In the genomic region with DNA sequence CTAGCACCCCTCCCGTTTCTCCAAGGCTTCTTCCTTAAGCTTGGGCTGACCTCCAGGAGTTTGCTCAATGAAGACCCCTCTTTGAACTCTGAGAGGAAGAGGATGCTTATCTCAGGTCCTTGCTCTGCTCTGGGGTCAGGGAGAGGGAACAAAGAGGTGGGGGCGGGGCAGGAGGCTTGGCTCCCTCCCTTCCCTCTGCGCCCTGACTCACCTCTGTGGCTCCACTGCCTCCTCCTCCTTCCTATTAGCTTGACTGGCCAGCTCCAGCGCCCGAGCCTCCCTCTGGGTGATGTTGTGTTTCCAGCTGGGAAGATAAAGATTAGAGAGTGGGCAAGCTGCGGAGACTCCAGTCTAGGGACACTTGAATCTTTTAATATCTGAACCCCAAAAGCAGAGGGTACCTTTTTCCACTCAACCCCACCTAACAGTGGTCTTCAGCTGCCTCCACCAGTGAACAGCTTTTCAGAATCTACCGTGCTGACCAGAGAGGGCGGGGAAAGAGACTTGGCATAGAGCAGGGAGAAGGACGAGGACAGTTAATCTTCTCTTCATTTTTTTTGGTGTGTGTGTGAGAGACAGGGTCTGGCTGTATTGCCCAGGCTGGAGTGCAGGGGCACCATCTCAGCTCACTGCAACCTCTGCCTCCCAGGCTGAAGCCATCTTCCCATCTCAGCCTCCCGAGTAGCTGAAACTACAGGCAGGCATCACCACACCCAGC, we compare ENCODE assay signal across 2 cellular contexts.
A peak's percentile ranks its signal among the peaks of the same experiment; 100 is the strongest.
TF ChIP-seq lines count a peak whose summit lies in the region.

No MANE protein-coding gene starts in this region.

TF ChIP-seq in IMR-90, 13 proteins besides CTCF, POLR2A, EP300 and RAD21:
- no peak for TF ChIP-seq NFE2L2 (IDR thresholded peaks at IDR 0.05; ENCODE audit: low read depth, low read length)
- no peak for TF ChIP-seq CEBPB (IDR thresholded peaks at IDR 0.05; ENCODE audit: low read depth, low read length)
- TF ChIP-seq ELK1 (IDR thresholded peaks at IDR 0.05; ENCODE audit: borderline replicate concordance, low read depth, low read length) = no peak
- no peak for TF ChIP-seq RFX5 (IDR thresholded peaks at IDR 0.05; ENCODE audit: low read depth, low read length)
- no peak for TF ChIP-seq MAFK (IDR thresholded peaks at IDR 0.05; ENCODE audit: low read depth, low read length)
- peak; percentile 64; the same call in 1 of the 2 replicates for TF ChIP-seq MAZ (IDR thresholded peaks at IDR 0.05; ENCODE audit: borderline replicate concordance, low read depth, low read length)
- TF ChIP-seq CHD1 (IDR thresholded peaks at IDR 0.05; ENCODE audit: low read depth, low read length) = no peak
- TF ChIP-seq SMC3 (IDR thresholded peaks at IDR 0.05; ENCODE audit: low read depth, low read length) = peak; percentile 9; the same call in 1 of the 2 replicates
- TF ChIP-seq BHLHE40 (IDR thresholded peaks at IDR 0.05; ENCODE audit: low read depth, low read length) = no peak
- no peak for TF ChIP-seq RCOR1 (IDR thresholded peaks at IDR 0.05; ENCODE audit: insufficient replicate concordance, low read length)
- no peak for TF ChIP-seq FOS (IDR thresholded peaks at IDR 0.05; ENCODE audit: low read depth, low read length)
- TF ChIP-seq, protein P1, sequence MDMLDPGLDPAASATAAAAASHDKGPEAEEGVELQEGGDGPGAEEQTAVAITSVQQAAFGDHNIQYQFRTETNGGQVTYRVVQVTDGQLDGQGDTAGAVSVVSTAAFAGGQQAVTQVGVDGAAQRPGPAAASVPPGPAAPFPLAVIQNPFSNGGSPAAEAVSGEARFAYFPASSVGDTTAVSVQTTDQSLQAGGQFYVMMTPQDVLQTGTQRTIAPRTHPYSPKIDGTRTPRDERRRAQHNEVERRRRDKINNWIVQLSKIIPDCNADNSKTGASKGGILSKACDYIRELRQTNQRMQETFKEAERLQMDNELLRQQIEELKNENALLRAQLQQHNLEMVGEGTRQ (IDR thresholded peaks at IDR 0.05; ENCODE audit: low read depth, low read length) = no peak
- no peak for TF ChIP-seq MXI1 (IDR thresholded peaks at IDR 0.05; ENCODE audit: borderline replicate concordance, low read depth, low read length)
TF ChIP-seq in IMR-90: peak in this region for 2.

TF ChIP-seq in K562, 482 proteins besides CTCF, POLR2A, EP300 and RAD21 (continues in another document):
- TF ChIP-seq ARID3B (CRISPR knock-in tag; IDR thresholded peaks at IDR 0.05; ENCODE audit: borderline replicate concordance) = no peak
- TF ChIP-seq NR2C2 (CRISPR knock-in tag; IDR thresholded peaks at IDR 0.05) = no peak
- TF ChIP-seq NR2C2 (tag; IDR thresholded peaks at IDR 0.05) = peak; percentile 59
- TF ChIP-seq ARID3A (IDR thresholded peaks at IDR 0.05; ENCODE audit: borderline replicate concordance, low read depth, low read length) = no peak
- TF ChIP-seq BCOR (IDR thresholded peaks at IDR 0.05) = peak; percentile 43; the same call in 1 of the 2 replicates
- TF ChIP-seq NCOA4 (IDR thresholded peaks at IDR 0.05; ENCODE audit: partially characterized antibody) = no peak
- TF ChIP-seq NR2C1 (IDR thresholded peaks at IDR 0.05) = peak; percentile 29; the same call in 1 of the 2 replicates
- no peak for TF ChIP-seq NR2C1 (tag; IDR thresholded peaks at IDR 0.05)
- TF ChIP-seq NRF1 (conservative IDR thresholded peaks at IDR 0.05 in 1 of 2, IDR thresholded peaks at IDR 0.05 in 1 of 2) = peak in 1 of 2 experiments; percentile 14; a peak in 1 of 4 replicates
- peak; percentile 84; the same call in 1 of the 2 replicates for TF ChIP-seq ZBTB7A (IDR thresholded peaks at IDR 0.05; ENCODE audit: borderline replicate concordance, control insufficient read depth, low read depth, low read length)
- TF ChIP-seq KAT7 (CRISPR knock-in tag; IDR thresholded peaks at IDR 0.05; ENCODE audit: borderline replicate concordance) = no peak
- TF ChIP-seq ZNF12 (CRISPR knock-in tag; IDR thresholded peaks at IDR 0.05) = no peak
- 0 out of 4 replicates have a peak, but pooled peaks of 1 of the 2 experiments have one; percentile 45 for TF ChIP-seq KDM4B (IDR thresholded peaks at IDR 0.05; ENCODE audit: borderline replicate concordance in 2 of 2, low read depth in 1 of 2)
- TF ChIP-seq ZNF197 (CRISPR knock-in tag; IDR thresholded peaks at IDR 0.05; ENCODE audit: low read depth) = no peak
- TF ChIP-seq SOX6 (IDR thresholded peaks at IDR 0.05) = peak; percentile 51
- no peak for TF ChIP-seq ATF6 (CRISPR knock-in tag; IDR thresholded peaks at IDR 0.05)
- TF ChIP-seq, protein P2, sequence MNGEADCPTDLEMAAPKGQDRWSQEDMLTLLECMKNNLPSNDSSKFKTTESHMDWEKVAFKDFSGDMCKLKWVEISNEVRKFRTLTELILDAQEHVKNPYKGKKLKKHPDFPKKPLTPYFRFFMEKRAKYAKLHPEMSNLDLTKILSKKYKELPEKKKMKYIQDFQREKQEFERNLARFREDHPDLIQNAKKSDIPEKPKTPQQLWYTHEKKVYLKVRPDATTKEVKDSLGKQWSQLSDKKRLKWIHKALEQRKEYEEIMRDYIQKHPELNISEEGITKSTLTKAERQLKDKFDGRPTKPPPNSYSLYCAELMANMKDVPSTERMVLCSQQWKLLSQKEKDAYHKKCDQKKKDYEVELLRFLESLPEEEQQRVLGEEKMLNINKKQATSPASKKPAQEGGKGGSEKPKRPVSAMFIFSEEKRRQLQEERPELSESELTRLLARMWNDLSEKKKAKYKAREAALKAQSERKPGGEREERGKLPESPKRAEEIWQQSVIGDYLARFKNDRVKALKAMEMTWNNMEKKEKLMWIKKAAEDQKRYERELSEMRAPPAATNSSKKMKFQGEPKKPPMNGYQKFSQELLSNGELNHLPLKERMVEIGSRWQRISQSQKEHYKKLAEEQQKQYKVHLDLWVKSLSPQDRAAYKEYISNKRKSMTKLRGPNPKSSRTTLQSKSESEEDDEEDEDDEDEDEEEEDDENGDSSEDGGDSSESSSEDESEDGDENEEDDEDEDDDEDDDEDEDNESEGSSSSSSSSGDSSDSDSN (IDR thresholded peaks at IDR 0.05; ENCODE audit: borderline replicate concordance in 1 of 2, low read depth in 2 of 2, low read length in 2 of 2) = 0 out of 4 replicates have a peak, but pooled peaks of 1 of the 2 experiments have one; percentile 62
- TF ChIP-seq, protein P3, sequence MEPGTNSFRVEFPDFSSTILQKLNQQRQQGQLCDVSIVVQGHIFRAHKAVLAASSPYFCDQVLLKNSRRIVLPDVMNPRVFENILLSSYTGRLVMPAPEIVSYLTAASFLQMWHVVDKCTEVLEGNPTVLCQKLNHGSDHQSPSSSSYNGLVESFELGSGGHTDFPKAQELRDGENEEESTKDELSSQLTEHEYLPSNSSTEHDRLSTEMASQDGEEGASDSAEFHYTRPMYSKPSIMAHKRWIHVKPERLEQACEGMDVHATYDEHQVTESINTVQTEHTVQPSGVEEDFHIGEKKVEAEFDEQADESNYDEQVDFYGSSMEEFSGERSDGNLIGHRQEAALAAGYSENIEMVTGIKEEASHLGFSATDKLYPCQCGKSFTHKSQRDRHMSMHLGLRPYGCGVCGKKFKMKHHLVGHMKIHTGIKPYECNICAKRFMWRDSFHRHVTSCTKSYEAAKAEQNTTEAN (CRISPR knock-in tag; IDR thresholded peaks at IDR 0.05) = no peak
- TF ChIP-seq ATF4 (CRISPR knock-in tag; IDR thresholded peaks at IDR 0.05) = no peak
- 0 out of 2 replicates have a peak, but pooled peaks have one; percentile 26 for TF ChIP-seq ZEB2 (IDR thresholded peaks at IDR 0.05)
- TF ChIP-seq YY1 (IDR thresholded peaks at IDR 0.05; ENCODE audit: borderline replicate concordance in 1 of 3, control insufficient read depth in 1 of 3, extremely low read depth in 1 of 3, insufficient read depth in 3 of 3, insufficient read length in 1 of 3, insufficient replicate concordance in 2 of 3, low read depth in 1 of 3, low read length in 2 of 3) = no peak
- TF ChIP-seq EHMT2 (IDR thresholded peaks at IDR 0.05) = no peak
- TF ChIP-seq SMARCA5 (IDR thresholded peaks at IDR 0.05) = 0 out of 2 replicates have a peak, but pooled peaks have one; percentile 60
- peak; percentile 47; the same call in 1 of the 2 replicates for TF ChIP-seq ZNF263 (CRISPR knock-in tag; IDR thresholded peaks at IDR 0.05; ENCODE audit: borderline replicate concordance)
- TF ChIP-seq EGR1 (conservative IDR thresholded peaks at IDR 0.05) = peak; percentile 61
- TF ChIP-seq PKNOX1 (IDR thresholded peaks at IDR 0.05) = no peak
- TF ChIP-seq PHB (CRISPR knock-in tag; IDR thresholded peaks at IDR 0.05) = no peak
- TF ChIP-seq, protein P4, sequence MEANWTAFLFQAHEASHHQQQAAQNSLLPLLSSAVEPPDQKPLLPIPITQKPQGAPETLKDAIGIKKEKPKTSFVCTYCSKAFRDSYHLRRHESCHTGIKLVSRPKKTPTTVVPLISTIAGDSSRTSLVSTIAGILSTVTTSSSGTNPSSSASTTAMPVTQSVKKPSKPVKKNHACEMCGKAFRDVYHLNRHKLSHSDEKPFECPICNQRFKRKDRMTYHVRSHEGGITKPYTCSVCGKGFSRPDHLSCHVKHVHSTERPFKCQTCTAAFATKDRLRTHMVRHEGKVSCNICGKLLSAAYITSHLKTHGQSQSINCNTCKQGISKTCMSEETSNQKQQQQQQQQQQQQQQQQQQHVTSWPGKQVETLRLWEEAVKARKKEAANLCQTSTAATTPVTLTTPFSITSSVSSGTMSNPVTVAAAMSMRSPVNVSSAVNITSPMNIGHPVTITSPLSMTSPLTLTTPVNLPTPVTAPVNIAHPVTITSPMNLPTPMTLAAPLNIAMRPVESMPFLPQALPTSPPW (CRISPR knock-in tag; IDR thresholded peaks at IDR 0.05) = peak; percentile 74
- TF ChIP-seq, protein P5, sequence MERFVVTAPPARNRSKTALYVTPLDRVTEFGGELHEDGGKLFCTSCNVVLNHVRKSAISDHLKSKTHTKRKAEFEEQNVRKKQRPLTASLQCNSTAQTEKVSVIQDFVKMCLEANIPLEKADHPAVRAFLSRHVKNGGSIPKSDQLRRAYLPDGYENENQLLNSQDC (CRISPR knock-in tag; IDR thresholded peaks at IDR 0.05) = no peak
- TF ChIP-seq RCOR1 (IDR thresholded peaks at IDR 0.05; ENCODE audit: borderline replicate concordance in 1 of 2, low read depth in 2 of 2, low read length in 2 of 2) = 0 out of 4 replicates have a peak, but pooled peaks of 1 of the 2 experiments have one; percentile 53
- TF ChIP-seq TEAD4 (IDR thresholded peaks at IDR 0.05; ENCODE audit: low read length) = peak; percentile 17; the same call in 1 of the 2 replicates
- TF ChIP-seq TEAD4 (CRISPR knock-in tag; IDR thresholded peaks at IDR 0.05; ENCODE audit: borderline replicate concordance) = no peak
